ENCODE assay signal across 1 cellular context in the genomic region with DNA sequence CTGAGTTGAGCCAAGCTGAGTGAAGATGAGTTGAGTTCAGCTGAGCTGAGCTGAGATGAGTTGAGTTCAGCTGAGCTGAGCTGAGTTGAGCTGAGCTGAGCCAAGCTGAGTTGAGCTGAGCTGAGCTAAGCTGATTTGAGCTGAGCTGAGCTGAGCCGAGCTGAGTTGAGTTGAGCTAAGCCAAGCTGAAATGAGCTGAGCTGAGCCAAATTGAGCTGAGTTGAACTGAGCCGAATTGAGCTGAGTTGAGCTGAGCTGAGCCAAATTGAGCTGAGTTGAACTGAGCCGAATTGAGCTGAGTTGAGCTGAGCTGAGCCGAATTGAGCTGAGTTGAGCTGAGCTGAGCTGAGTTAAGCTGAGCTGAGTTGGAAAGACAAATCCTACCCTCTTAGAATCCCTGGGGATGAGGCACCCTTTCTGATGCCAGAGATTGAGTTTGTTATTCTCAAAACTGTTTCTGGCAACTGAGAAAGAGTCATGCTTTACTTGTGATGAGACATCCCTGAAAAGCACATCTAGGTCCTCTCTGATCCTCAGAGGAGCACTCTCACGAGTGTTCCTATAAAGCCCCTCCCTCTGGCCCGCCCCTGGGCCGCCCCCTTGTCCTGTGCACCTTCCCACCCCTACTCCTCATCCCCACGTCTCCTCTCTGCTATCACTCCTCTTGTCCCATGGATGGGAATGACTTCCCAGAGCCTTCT.
TF ChIP-seq lines count a peak whose summit lies in the region.

No MANE protein-coding gene starts in this region.

TF ChIP-seq in H1, 55 proteins besides CTCF, POLR2A, EP300 and RAD21:
- TF ChIP-seq TCF12 (IDR thresholded peaks at IDR 0.05; ENCODE audit: low read depth, low read length) = no peak
- no peak for TF ChIP-seq PHF8 (conservative IDR thresholded peaks at IDR 0.05; ENCODE audit: low read depth, low read length)
- no peak for TF ChIP-seq TEAD4 (IDR thresholded peaks at IDR 0.05; ENCODE audit: low read depth, low read length)
- no peak for TF ChIP-seq YY1 (IDR thresholded peaks at IDR 0.05; ENCODE audit: low read depth, low read length)
- TF ChIP-seq POU5F1 (IDR thresholded peaks at IDR 0.05; ENCODE audit: low read depth, low read length) = no peak
- no peak for TF ChIP-seq CBX8 (IDR thresholded peaks at IDR 0.05; ENCODE audit: borderline replicate concordance, low read depth, low read length)
- TF ChIP-seq BRCA1 (IDR thresholded peaks at IDR 0.05; ENCODE audit: low read depth, low read length) = no peak
- TF ChIP-seq KDM1A (IDR thresholded peaks at IDR 0.05; ENCODE audit: borderline replicate concordance, low read length) = no peak
- no peak for TF ChIP-seq NANOG (IDR thresholded peaks at IDR 0.05; ENCODE audit: insufficient read depth, low read depth, low read length, poor library complexity, severe bottlenecking)
- TF ChIP-seq, protein P1, sequence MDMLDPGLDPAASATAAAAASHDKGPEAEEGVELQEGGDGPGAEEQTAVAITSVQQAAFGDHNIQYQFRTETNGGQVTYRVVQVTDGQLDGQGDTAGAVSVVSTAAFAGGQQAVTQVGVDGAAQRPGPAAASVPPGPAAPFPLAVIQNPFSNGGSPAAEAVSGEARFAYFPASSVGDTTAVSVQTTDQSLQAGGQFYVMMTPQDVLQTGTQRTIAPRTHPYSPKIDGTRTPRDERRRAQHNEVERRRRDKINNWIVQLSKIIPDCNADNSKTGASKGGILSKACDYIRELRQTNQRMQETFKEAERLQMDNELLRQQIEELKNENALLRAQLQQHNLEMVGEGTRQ (IDR thresholded peaks at IDR 0.05; ENCODE audit: low read length) = no peak
- no peak for TF ChIP-seq JUN (IDR thresholded peaks at IDR 0.05; ENCODE audit: low read depth, low read length)
- TF ChIP-seq CHD1 (IDR thresholded peaks at IDR 0.05; ENCODE audit: low read depth, low read length) = no peak
- no peak for TF ChIP-seq CEBPB (IDR thresholded peaks at IDR 0.05; ENCODE audit: low read depth, low read length)
- TF ChIP-seq GTF2F1 (IDR thresholded peaks at IDR 0.05; ENCODE audit: borderline replicate concordance, low read depth, low read length) = no peak
- no peak for TF ChIP-seq NRF1 (IDR thresholded peaks at IDR 0.05; ENCODE audit: low read depth, low read length)
- no peak for TF ChIP-seq RFX5 (IDR thresholded peaks at IDR 0.05; ENCODE audit: borderline replicate concordance, low read depth, low read length)
- TF ChIP-seq MAFK (IDR thresholded peaks at IDR 0.05; ENCODE audit: low read depth, low read length) = no peak
- TF ChIP-seq HDAC6 (IDR thresholded peaks at IDR 0.05; ENCODE audit: low read depth, low read length) = no peak
- no peak for TF ChIP-seq TAF1 (IDR thresholded peaks at IDR 0.05; ENCODE audit: low read depth, low read length)
TF ChIP-seq in H1: peak in this region for 0.
